In the genomic region with DNA sequence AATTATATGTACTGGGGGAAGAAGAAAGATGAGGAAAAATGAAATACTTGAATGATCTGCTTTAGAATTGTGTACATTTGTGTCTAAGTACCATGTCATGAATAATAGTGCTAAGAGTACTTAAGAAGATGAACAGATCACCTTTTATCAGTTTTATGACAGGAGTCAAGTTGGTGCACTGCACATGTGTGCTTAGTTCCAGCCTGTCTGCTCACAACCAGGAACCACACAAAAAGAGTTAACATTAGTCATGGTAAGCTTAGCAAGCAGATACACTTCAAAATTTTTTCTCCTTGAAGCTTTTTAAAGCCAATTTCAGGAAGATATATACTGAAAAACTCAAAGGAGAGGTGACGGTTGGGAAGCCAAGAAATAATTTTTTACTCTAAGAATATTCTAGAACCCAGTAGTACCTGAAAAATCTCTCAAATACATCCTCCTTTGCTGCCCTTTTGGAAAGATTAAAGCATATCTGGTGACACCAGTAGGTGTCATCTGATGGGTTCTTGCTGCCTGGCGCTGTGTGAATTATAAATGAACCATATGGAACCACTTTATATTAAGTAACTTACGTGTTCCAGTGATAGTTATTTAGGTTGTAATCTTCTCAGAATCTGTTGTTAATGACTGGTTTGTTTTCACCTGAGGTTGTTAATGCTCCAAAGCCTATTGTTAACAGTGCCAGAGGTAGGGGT, we compare ENCODE assay signal across 29 cellular contexts.
A peak's percentile ranks its signal among the peaks of the same experiment; 100 is the strongest.
DNase-seq lines count a peak whose midpoint lies in the region; ATAC-seq and TF ChIP-seq lines count a peak whose summit lies in the region.
"Had no signal": no experiment of that assay in that cellular context is flagged by ENCODE, and none has a peak within 500 bp of the region (broad histone marks: within the 10 kb centered on the region; RNA-seq: fewer than 3 reads in every experiment).

No MANE protein-coding gene starts in this region.

- no peak for ATAC-seq in HG03460 (IDR thresholded peaks at IDR 0.05; ENCODE audit: unreplicated experiment)
- ATAC-seq: stimulated activated naive CD8-positive, alpha-beta T cell treated with anti-CD3 and anti-CD28 coated beads, Interleukin-15, amount 100 ng/mL, for 72 hours; T-cell had no signal

- H3K36me3 Mint-ChIP-seq in mesothelial cell of epicardium, result peaks cover 24% of the 10 kb centered on the region

- no peaks in the 10 kb centered on the region for H3K9me3 Mint-ChIP-seq in mesothelial cell of epicardium
- H3K9me3 Mint-ChIP-seq: activated naive CD8-positive, alpha-beta T cell treated with anti-CD3 and anti-CD28 coated beads for 36 hours; CD4-positive, alpha-beta memory T cell; stimulated activated naive CD8-positive, alpha-beta T cell treated with anti-CD3 and anti-CD28 coated beads, Interleukin-15, amount 100 ng/mL, for 72 hours; T-cell had no signal

- H3K4me2 ChIP-seq in Karpas-422 (ENCODE audit: low read depth, low read length, poor library complexity, severe bottlenecking) (no peak overlapping the region), SK-N-SH (no peak overlapping the region)

- peaks cover 31% of the 10 kb centered on the region for H3K36me3 ChIP-seq in Karpas-422 (ENCODE audit: insufficient read depth, low read length)
- H3K36me3 ChIP-seq in SK-N-SH (replicated peaks in 1 of 2; ENCODE audit: control insufficient read depth in 1 of 2, insufficient read depth in 2 of 2, low read length in 1 of 2), result peaks cover 0 to 17% of the 10 kb centered on the region in 2 experiments
- H3K36me3 ChIP-seq: cardiac muscle cell, left lung, MG63, thoracic aorta, vagina had no signal

- H3K4me1 Mint-ChIP-seq in mesothelial cell of epicardium, result peaks cover 6% of the 10 kb centered on the region

- H3K4me1 ChIP-seq in Karpas-422 (ENCODE audit: low read length) (peaks cover 38% of the 10 kb centered on the region), SK-N-SH (ENCODE audit: control insufficient read depth in 1 of 2, insufficient read depth in 2 of 2, low read depth in 1 of 2, low read length in 1 of 2) (peaks cover 0 to 33% of the 10 kb centered on the region in 2 experiments; a peak in 2 of 4 replicates)
- H3K4me1 ChIP-seq: left lung, vagina had no signal

- 90% methylated on average over 3 of the region's 3 CpGs for WGBS in SK-N-SH (ENCODE audit: low lambda C conversion rate)

- no peaks in the 10 kb centered on the region for H4K20me1 ChIP-seq in Karpas-422 (ENCODE audit: insufficient read depth, low read depth, low read length)
- H4K20me1 ChIP-seq in SK-N-SH (ENCODE audit: insufficient read depth), result no peaks in the 10 kb centered on the region

- no peak overlapping the region for H3K4me3 Mint-ChIP-seq in mesothelial cell of epicardium
- H3K4me3 Mint-ChIP-seq: activated naive CD8-positive, alpha-beta T cell treated with anti-CD3 and anti-CD28 coated beads for 36 hours; B cell; CD4-positive, alpha-beta memory T cell; stimulated activated naive CD8-positive, alpha-beta T cell treated with anti-CD3 and anti-CD28 coated beads, Interleukin-15, amount 100 ng/mL, for 72 hours; T-cell had no signal

- H3K79me2 ChIP-seq in Karpas-422 (ENCODE audit: low read length), result peaks cover 97% of the 10 kb centered on the region
- H3K79me2 ChIP-seq in SK-N-SH (ENCODE audit: insufficient read depth), result no peaks in the 10 kb centered on the region

- H2AFZ ChIP-seq in Karpas-422 (ENCODE audit: low read length) (no peak overlapping the region), SK-N-SH (ENCODE audit: low read depth) (no peak overlapping the region)

- H3K9me3 ChIP-seq in Karpas-422 (ENCODE audit: low read length) (no peaks in the 10 kb centered on the region), SK-N-SH (no peaks in the 10 kb centered on the region)
- H3K9me3 ChIP-seq: left lung, MG63, thoracic aorta, vagina had no signal

- H3K27ac ChIP-seq in Karpas-422 (ENCODE audit: low read length), result peak overlapping the region; percentile 47
- H3K27ac ChIP-seq in SK-N-SH (ENCODE audit: low read depth in 2 of 2, low read length in 1 of 2), result peak overlapping the region in 1 of 2 experiments; percentile 90; a peak in 2 of 4 replicates
- H3K27ac ChIP-seq: left lung, thoracic aorta, vagina had no signal

- no peak overlapping the region for H3K4me3 ChIP-seq in Karpas-422 (ENCODE audit: low read length)
- H3K4me3 ChIP-seq in SK-N-SH (ENCODE audit: low read depth in 2 of 2, low read length in 1 of 2), result no peak overlapping the region
- H3K4me3 ChIP-seq: cardiac muscle cell, coronary artery, left lung, MG63, thoracic aorta, vagina had no signal

- peak overlapping the region; percentile 1 for H3K27ac Mint-ChIP-seq in mesothelial cell of epicardium
- H3K27ac Mint-ChIP-seq: activated naive CD8-positive, alpha-beta T cell treated with anti-CD3 and anti-CD28 coated beads for 36 hours; B cell; T-cell had no signal

- POLR2A ChIA-PET in SK-N-SH (lab: Yijun Ruan, JAX), result interaction anchor here (1.2 kb wide), 1 partner anchor 71 kb away, joined by 3 read pairs; no protein-coding TSS in a partner anchor

- H3K27me3 Mint-ChIP-seq in mesothelial cell of epicardium (ENCODE audit: low read depth), result no peaks in the 10 kb centered on the region
- H3K27me3 Mint-ChIP-seq: activated naive CD8-positive, alpha-beta T cell treated with anti-CD3 and anti-CD28 coated beads for 36 hours; B cell; CD4-positive, alpha-beta memory T cell; stimulated activated naive CD8-positive, alpha-beta T cell treated with anti-CD3 and anti-CD28 coated beads, Interleukin-15, amount 100 ng/mL, for 72 hours; T-cell had no signal

- peaks cover 3% of the 10 kb centered on the region for H3F3A ChIP-seq in SK-N-SH (replicated peaks; ENCODE audit: insufficient read depth)

- TF ChIP-seq CTCF in SK-N-SH (IDR thresholded peaks at IDR 0.05) (no peak), mesothelial cell of epicardium (IDR thresholded peaks at IDR 0.05; ENCODE audit: unreplicated experiment) (no peak)

- CTCF ChIA-PET in SK-N-SH (lab: Yijun Ruan, JAX), result interaction anchor here (0.8 to 2.1 kb wide), 11 partner anchors 8 to 433 kb away, joined by 3 to 11 read pairs (median 4); no protein-coding TSS in a partner anchor

- H3K9ac ChIP-seq in Karpas-422 (ENCODE audit: low read length) (no peak overlapping the region), SK-N-SH (no peak overlapping the region)

- peak; percentile 46 for TF ChIP-seq RAD21 in SK-N-SH (IDR thresholded peaks at IDR 0.05; ENCODE audit: low read length)

- H3K27me3 ChIP-seq in Karpas-422 (ENCODE audit: low read length) (no peaks in the 10 kb centered on the region), SK-N-SH (ENCODE audit: insufficient read depth) (no peaks in the 10 kb centered on the region)
- H3K27me3 ChIP-seq: cardiac muscle cell, left lung, MG63, vagina had no signal

- H3K9me2 ChIP-seq in Karpas-422 (replicated peaks; ENCODE audit: insufficient read depth, low read length) (no peaks in the 10 kb centered on the region), SK-N-SH (no peaks in the 10 kb centered on the region)

- TF ChIP-seq EP300 in SK-N-SH (IDR thresholded peaks at IDR 0.05; ENCODE audit: borderline replicate concordance in 1 of 2, low read depth in 1 of 2, low read length in 1 of 2), result peak in 1 of 2 experiments; percentile 17; a peak in 2 of 4 replicates

- DNase-seq in NCI-H2227 (lab: John Stamatoyannopoulos, UW; ENCODE audit: unreplicated experiment), result peak; percentile 14
- DNase-seq in NCI-H2227 treated with DMSO at 0.1 percent for 48 hours (lab: John Stamatoyannopoulos, UW), result no peak
- DNase-seq in Karpas-422, result no peak
- peak; percentile 40 for DNase-seq in SK-N-SH
- no peak for DNase-seq in mesothelial cell of epicardium (ENCODE audit: low spot score in 2 of 2, unreplicated experiment in 2 of 2)
- no peak for DNase-seq in activated gamma-delta T cell treated with Interleukin-2 at 50 U/mL for 16 hours
- DNase-seq in activated CD8-positive, alpha-beta memory T cell treated with anti-CD3 and anti-CD28 coated beads for 24 hours, result no peak
- DNase-seq: ACHN; activated CD4-positive, alpha-beta T cell treated with anti-CD3 and anti-CD28 coated beads for 48 hours; activated naive CD8-positive, alpha-beta T cell treated with anti-CD3 and anti-CD28 coated beads for 36 hours; CD4-positive, alpha-beta memory T cell; effector CD8-positive, alpha-beta T cell; glutamatergic neuron; H7; KBM-7; left lung; mesenchymal stem cell; MG63; NCI-H1105; SIG-M5; stimulated activated CD4-positive, alpha-beta T cell treated with anti-CD3 and anti-CD28 coated beads, Interleukin-1b, Interleukin-23, amount 100 ng/mL, for 48 hours; stimulated activated naive CD8-positive, alpha-beta T cell treated with anti-CD3 and anti-CD28 coated beads, Interleukin-15, amount 100 ng/mL, for 72 hours; T-cell had no signal

TF ChIP-seq in SK-N-SH, 30 proteins besides CTCF, POLR2A, EP300 and RAD21 (continues in another document):
- TF ChIP-seq SMC3 (IDR thresholded peaks at IDR 0.05; ENCODE audit: low read depth, low read length) (no peak), RXRA (IDR thresholded peaks at IDR 0.05; ENCODE audit: borderline replicate concordance, low read depth) (no peak), IRF3 (IDR thresholded peaks at IDR 0.05; ENCODE audit: low read depth, low read length) (no peak), MAX (IDR thresholded peaks at IDR 0.05; ENCODE audit: low read depth) (no peak), ELF1 (IDR thresholded peaks at IDR 0.05) (no peak), GATA2 (CRISPR knock-in tag; IDR thresholded peaks at IDR 0.05) (peak; percentile 28; the same call in 1 of the 2 replicates), FOXM1 (IDR thresholded peaks at IDR 0.05; ENCODE audit: low read depth) (no peak), MEF2A (IDR thresholded peaks at IDR 0.05; ENCODE audit: borderline replicate concordance, low read depth) (no peak)

Comparison
In these comparisons a context has a peak if more than half of its experiments do, and no peak if none do; other contexts are left out.
1. DNase-seq: peak in NCI-H2227 (single experiment) and SK-N-SH (single experiment); none in NCI-H2227 treated with DMSO at 0.1 percent for 48 hours (single experiment), Karpas-422 (single experiment), mesothelial cell of epicardium (0 of 2), activated gamma-delta T cell treated with Interleukin-2 at 50 U/mL for 16 hours (single experiment) and activated CD8-positive, alpha-beta memory T cell treated with anti-CD3 and anti-CD28 coated beads for 24 hours (single experiment).